ENCODE assay signal across 8 cellular contexts in genomic region chr17:58991718-58992331, GRCh38.
DNase-seq lines count a peak whose midpoint lies in the region; ATAC-seq and TF ChIP-seq lines count a peak whose summit lies in the region.
"Had no signal": no experiment of that assay in that cellular context is flagged by ENCODE, and none has a peak within 500 bp of the region (broad histone marks: within the 10 kb centered on the region; RNA-seq: fewer than 3 reads in every experiment).

No MANE protein-coding gene starts in this region.

- no peaks in the 10 kb centered on the region for H3K4me1 ChIP-seq in vagina

- intact Hi-C loops in vagina (cut with DNase I), result no loop called here

- no peaks in the 10 kb centered on the region for H3K36me3 Mint-ChIP-seq in progenitor cell of endocrine pancreas (ENCODE audit: insufficient read depth)

- no peak overlapping the region for H3K4me3 ChIP-seq in vagina

- TF ChIP-seq CTCF in progenitor cell of endocrine pancreas (IDR thresholded peaks at IDR 0.05; ENCODE audit: unreplicated experiment) (no peak), vagina (IDR thresholded peaks at IDR 0.05) (no peak)

- H3K36me3 ChIP-seq in vagina, result peaks cover 0 to under 1% of the 10 kb centered on the region in 2 donors

- DNase-seq in amniotic stem cell (lab: John Stamatoyannopoulos, UW) (peak; percentile 47), progenitor cell of endocrine pancreas (ENCODE audit: low spot score, unreplicated experiment) (no peak), vagina (ENCODE audit: extremely low spot score in 2 of 2) (no peak), NOMO-1 treated with dmso at 0.1 percent for 144 hours (lab: John Stamatoyannopoulos, UW; ENCODE audit: unreplicated experiment) (no peak)
- no peak for DNase-seq in stimulated activated CD4-positive, alpha-beta T cell treated with anti-CD3 and anti-CD28 coated beads, Interleukin-4, amount 100 ng/mL, for 4 hours
- DNase-seq: NCI-H1105 treated with DMSO at 0.1 percent for 48 hours had no signal

- H3K9me3 ChIP-seq in vagina, result no peaks in the 10 kb centered on the region

- no peak overlapping the region for H3K27ac ChIP-seq in vagina

- H3K27ac Mint-ChIP-seq in progenitor cell of endocrine pancreas, result peak overlapping the region; percentile 62

- no peak overlapping the region for H3K4me3 Mint-ChIP-seq in progenitor cell of endocrine pancreas (ENCODE audit: low read depth)

- no peak for TF ChIP-seq POLR2A in vagina (IDR thresholded peaks at IDR 0.05)

- peaks cover 5% of the 10 kb centered on the region for H3K4me1 Mint-ChIP-seq in progenitor cell of endocrine pancreas (ENCODE audit: low read depth)

- no peaks in the 10 kb centered on the region for H3K27me3 ChIP-seq in vagina

- ATAC-seq in GM18868 (IDR thresholded peaks at IDR 0.05; ENCODE audit: unreplicated experiment) (peak; percentile 61), HG02970 (IDR thresholded peaks at IDR 0.05; ENCODE audit: low FRiP score, unreplicated experiment) (peak; percentile 52)

- H3K27me3 Mint-ChIP-seq in progenitor cell of endocrine pancreas, result no peaks in the 10 kb centered on the region

- H3K9me3 Mint-ChIP-seq in progenitor cell of endocrine pancreas (ENCODE audit: low read depth), result no peaks in the 10 kb centered on the region
